Comparison of ENCODE assay signal across 2 cellular contexts in the genomic region with DNA sequence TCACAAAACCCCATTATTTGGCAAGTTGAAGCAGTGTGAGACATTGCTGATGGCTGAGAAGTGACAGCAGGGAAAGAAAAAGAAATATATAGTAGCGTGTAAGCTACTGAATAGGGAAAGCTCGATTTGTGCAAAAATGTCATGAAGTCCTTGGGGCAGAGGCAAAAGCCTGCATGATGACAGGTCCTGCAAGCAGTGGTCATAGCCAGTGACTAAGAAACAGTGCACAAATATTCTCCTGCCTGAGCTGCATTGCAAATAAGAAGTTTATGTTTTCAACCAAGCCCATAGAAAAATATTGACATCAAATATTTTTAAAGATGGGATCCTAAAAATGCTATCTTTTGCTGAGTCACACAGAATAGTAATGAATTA.
TF ChIP-seq lines count a peak whose summit lies in the region.

No MANE protein-coding gene starts in this region.

TF ChIP-seq in GM23338, 12 proteins besides CTCF, POLR2A, EP300 and RAD21 (continued from another document):
- TF ChIP-seq, protein P1, sequence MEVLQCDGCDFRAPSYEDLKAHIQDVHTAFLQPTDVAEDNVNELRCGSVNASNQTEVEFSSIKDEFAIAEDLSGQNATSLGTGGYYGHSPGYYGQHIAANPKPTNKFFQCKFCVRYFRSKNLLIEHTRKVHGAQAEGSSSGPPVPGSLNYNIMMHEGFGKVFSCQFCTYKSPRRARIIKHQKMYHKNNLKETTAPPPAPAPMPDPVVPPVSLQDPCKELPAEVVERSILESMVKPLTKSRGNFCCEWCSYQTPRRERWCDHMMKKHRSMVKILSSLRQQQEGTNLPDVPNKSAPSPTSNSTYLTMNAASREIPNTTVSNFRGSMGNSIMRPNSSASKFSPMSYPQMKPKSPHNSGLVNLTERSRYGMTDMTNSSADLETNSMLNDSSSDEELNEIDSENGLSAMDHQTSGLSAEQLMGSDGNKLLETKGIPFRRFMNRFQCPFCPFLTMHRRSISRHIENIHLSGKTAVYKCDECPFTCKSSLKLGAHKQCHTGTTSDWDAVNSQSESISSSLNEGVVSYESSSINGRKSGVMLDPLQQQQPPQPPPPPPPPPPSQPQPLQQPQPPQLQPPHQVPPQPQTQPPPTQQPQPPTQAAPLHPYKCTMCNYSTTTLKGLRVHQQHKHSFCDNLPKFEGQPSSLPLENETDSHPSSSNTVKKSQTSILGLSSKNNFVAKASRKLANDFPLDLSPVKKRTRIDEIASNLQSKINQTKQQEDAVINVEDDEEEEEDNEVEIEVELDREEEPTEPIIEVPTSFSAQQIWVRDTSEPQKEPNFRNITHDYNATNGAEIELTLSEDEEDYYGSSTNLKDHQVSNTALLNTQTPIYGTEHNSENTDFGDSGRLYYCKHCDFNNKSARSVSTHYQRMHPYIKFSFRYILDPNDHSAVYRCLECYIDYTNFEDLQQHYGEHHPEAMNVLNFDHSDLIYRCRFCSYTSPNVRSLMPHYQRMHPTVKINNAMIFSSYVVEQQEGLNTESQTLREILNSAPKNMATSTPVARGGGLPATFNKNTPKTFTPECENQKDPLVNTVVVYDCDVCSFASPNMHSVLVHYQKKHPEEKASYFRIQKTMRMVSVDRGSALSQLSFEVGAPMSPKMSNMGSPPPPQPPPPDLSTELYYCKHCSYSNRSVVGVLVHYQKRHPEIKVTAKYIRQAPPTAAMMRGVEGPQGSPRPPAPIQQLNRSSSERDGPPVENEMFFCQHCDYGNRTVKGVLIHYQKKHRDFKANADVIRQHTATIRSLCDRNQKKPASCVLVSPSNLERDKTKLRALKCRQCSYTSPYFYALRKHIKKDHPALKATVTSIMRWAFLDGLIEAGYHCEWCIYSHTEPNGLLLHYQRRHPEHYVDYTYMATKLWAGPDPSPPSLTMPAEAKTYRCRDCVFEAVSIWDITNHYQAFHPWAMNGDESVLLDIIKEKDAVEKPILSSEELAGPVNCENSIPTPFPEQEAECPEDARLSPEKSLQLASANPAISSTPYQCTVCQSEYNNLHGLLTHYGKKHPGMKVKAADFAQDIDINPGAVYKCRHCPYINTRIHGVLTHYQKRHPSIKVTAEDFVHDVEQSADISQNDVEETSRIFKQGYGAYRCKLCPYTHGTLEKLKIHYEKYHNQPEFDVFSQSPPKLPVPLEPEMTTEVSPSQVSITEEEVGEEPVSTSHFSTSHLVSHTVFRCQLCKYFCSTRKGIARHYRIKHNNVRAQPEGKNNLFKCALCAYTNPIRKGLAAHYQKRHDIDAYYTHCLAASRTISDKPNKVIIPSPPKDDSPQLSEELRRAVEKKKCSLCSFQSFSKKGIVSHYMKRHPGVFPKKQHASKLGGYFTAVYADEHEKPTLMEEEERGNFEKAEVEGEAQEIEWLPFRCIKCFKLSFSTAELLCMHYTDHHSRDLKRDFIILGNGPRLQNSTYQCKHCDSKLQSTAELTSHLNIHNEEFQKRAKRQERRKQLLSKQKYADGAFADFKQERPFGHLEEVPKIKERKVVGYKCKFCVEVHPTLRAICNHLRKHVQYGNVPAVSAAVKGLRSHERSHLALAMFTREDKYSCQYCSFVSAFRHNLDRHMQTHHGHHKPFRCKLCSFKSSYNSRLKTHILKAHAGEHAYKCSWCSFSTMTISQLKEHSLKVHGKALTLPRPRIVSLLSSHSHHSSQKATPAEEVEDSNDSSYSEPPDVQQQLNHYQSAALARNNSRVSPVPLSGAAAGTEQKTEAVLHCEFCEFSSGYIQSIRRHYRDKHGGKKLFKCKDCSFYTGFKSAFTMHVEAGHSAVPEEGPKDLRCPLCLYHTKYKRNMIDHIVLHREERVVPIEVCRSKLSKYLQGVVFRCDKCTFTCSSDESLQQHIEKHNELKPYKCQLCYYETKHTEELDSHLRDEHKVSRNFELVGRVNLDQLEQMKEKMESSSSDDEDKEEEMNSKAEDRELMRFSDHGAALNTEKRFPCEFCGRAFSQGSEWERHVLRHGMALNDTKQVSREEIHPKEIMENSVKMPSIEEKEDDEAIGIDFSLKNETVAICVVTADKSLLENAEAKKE (CRISPR knock-in tag; IDR thresholded peaks at IDR 0.05), result no peak
- TF ChIP-seq ZNF114 (CRISPR knock-in tag; IDR thresholded peaks at IDR 0.05), result no peak

TF ChIP-seq in SK-N-SH treated with all-trans-retinoic acid at 6 μM for 48 hours, 23 proteins besides CTCF, POLR2A, EP300 and RAD21 (continued from another document):
- TF ChIP-seq, protein P2, sequence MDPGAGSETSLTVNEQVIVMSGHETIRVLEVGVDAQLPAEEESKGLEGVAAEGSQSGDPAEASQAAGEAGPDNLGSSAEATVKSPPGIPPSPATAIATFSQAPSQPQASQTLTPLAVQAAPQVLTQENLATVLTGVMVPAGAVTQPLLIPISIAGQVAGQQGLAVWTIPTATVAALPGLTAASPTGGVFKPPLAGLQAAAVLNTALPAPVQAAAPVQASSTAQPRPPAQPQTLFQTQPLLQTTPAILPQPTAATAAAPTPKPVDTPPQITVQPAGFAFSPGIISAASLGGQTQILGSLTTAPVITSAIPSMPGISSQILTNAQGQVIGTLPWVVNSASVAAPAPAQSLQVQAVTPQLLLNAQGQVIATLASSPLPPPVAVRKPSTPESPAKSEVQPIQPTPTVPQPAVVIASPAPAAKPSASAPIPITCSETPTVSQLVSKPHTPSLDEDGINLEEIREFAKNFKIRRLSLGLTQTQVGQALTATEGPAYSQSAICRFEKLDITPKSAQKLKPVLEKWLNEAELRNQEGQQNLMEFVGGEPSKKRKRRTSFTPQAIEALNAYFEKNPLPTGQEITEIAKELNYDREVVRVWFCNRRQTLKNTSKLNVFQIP (CRISPR knock-in tag; IDR thresholded peaks at IDR 0.05; ENCODE audit: borderline replicate concordance, low read depth), result no peak
- TF ChIP-seq, protein P3, sequence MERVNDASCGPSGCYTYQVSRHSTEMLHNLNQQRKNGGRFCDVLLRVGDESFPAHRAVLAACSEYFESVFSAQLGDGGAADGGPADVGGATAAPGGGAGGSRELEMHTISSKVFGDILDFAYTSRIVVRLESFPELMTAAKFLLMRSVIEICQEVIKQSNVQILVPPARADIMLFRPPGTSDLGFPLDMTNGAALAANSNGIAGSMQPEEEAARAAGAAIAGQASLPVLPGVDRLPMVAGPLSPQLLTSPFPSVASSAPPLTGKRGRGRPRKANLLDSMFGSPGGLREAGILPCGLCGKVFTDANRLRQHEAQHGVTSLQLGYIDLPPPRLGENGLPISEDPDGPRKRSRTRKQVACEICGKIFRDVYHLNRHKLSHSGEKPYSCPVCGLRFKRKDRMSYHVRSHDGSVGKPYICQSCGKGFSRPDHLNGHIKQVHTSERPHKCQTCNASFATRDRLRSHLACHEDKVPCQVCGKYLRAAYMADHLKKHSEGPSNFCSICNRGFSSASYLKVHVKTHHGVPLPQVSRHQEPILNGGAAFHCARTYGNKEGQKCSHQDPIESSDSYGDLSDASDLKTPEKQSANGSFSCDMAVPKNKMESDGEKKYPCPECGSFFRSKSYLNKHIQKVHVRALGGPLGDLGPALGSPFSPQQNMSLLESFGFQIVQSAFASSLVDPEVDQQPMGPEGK (CRISPR knock-in tag; IDR thresholded peaks at IDR 0.05; ENCODE audit: borderline replicate concordance), result no peak
- TF ChIP-seq OSR1 (CRISPR knock-in tag; IDR thresholded peaks at IDR 0.05), result no peak
- TF ChIP-seq, protein P4, sequence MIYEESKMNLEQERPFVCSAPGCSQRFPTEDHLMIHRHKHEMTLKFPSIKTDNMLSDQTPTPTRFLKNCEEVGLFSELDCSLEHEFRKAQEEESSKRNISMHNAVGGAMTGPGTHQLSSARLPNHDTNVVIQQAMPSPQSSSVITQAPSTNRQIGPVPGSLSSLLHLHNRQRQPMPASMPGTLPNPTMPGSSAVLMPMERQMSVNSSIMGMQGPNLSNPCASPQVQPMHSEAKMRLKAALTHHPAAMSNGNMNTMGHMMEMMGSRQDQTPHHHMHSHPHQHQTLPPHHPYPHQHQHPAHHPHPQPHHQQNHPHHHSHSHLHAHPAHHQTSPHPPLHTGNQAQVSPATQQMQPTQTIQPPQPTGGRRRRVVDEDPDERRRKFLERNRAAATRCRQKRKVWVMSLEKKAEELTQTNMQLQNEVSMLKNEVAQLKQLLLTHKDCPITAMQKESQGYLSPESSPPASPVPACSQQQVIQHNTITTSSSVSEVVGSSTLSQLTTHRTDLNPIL (CRISPR knock-in tag; IDR thresholded peaks at IDR 0.05; ENCODE audit: low read depth), result no peak
TF ChIP-seq in SK-N-SH treated with all-trans-retinoic acid at 6 μM for 48 hours: peak in this region for 0.
